ENCODE assay signal across 18 cellular contexts in the genomic region with DNA sequence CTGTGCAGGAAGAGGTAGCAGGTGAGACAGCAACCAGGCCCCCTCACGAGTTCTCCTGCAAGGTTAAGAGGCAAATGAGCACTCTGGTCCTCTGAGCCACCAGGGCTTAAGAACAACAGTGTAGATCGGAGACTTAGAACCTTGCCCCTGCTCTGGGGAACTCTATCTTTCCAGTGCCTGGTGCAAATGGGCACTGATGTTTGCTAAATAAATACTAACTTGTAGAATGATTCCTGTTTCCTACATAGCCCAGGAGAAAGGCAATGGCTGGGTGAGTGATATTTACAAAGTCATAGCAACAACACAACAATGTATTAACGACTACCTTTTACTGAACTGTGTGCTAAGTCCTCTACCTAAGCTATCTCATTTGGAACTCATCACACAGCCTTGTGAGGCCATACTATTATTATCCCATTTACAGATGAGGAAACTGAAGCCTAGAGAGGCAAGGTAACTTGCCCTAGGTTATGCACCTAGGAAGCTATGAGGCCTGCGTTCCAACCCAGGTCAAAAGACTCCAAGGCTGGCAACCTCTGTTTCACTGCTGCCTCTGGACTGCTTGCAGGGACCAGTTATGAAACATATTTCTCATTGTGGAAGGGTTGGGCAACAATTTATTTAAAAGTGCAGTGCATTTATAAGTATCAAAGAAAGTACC. TPM values are rescaled to one million over a fixed set of nuclear protein-coding genes. Genes with fewer than 3 reads are reported as not detected.
DNase-seq lines count a peak whose midpoint lies in the region; ATAC-seq, FAIRE-seq and TF ChIP-seq lines count a peak whose summit lies in the region.
"Had no signal": no experiment of that assay in that cellular context is flagged by ENCODE, and none has a peak within 500 bp of the region (broad histone marks: within the 10 kb centered on the region; RNA-seq: fewer than 3 reads in every experiment).

No MANE protein-coding gene starts in this region.

- ATAC-seq in A549 (no peak), GM18498 (IDR thresholded peaks at IDR 0.05; ENCODE audit: unreplicated experiment) (no peak)
- ATAC-seq: foreskin keratinocyte, GM23338 had no signal

- peak overlapping the region; percentile 44 for H3K4me2 ChIP-seq in A549
- H3K4me2 ChIP-seq: GM23338 had no signal

- TF ChIP-seq RAD21 in A549 (conservative IDR thresholded peaks at IDR 0.05 in 1 of 2, IDR thresholded peaks at IDR 0.05 in 1 of 2) = no peak

- CTCF ChIA-PET in A549 (lab: Yijun Ruan, JAX) = interaction anchor here (0.6 kb wide), 1 partner anchor 103 kb away, joined by 3 read pairs; no protein-coding TSS in a partner anchor

- in situ Hi-C loops in GM13977 (cut with MboI; ENCODE audit: low pct_unique_long_range_greater_than_20kb, low sequenced_read_pairs, unreplicated experiment) = no loop called here

- TF ChIP-seq POLR2A in A549 (IDR thresholded peaks at IDR 0.05; ENCODE audit: low read length) = no peak

- H3K9me3 ChIP-seq in A549 = no peaks in the 10 kb centered on the region
- H3K9me3 ChIP-seq in mucosa of rectum (ENCODE audit: control insufficient read depth in 2 of 2, low read length in 2 of 2) = no peaks in the 10 kb centered on the region

- H3K4me3 ChIP-seq in A549 (no peak overlapping the region), bronchial epithelial cell (ENCODE audit: low read depth, low read length) (no peak overlapping the region), mucosa of rectum (ENCODE audit: low read length in 2 of 2) (peak overlapping the region; percentile 28 to 29)
- H3K4me3 ChIP-seq: GM23338, spleen had no signal

- H3K36me3 ChIP-seq in bronchial epithelial cell (ENCODE audit: control insufficient read depth, insufficient read depth, low read length) = no peaks in the 10 kb centered on the region
- H3K36me3 ChIP-seq in mucosa of rectum (ENCODE audit: control insufficient read depth in 2 of 2, insufficient read depth in 2 of 2, low read length in 2 of 2) = no peaks in the 10 kb centered on the region
- H3K36me3 ChIP-seq: spleen had no signal

- H3K27ac ChIP-seq in A549 (peak overlapping the region in 1 of 2 experiments; percentile 56; a peak in 2 of 6 replicates), mucosa of rectum (ENCODE audit: low read depth in 2 of 2, low read length in 2 of 2) (peak overlapping the region; percentile 88 to 91)
- H3K27ac ChIP-seq: foreskin keratinocyte, spleen had no signal

- peak overlapping the region in 1 of 2 donors; percentile 98 for H3K9ac ChIP-seq in mucosa of rectum (ENCODE audit: low read depth in 1 of 2, low read length in 2 of 2)

- no peak for TF ChIP-seq CTCF in A549 (IDR thresholded peaks at IDR 0.05)
- no peak for TF ChIP-seq CTCF in bronchial epithelial cell (IDR thresholded peaks at IDR 0.05; ENCODE audit: insufficient read depth, low read length, severe bottlenecking)
- no peak for TF ChIP-seq CTCF in GM13977 (IDR thresholded peaks at IDR 0.05; ENCODE audit: extremely low read depth, insufficient read depth, missing control alignments)

- FAIRE-seq in A549 (lab: Jason Lieb, UNC) (no peak), bronchial epithelial cell (lab: Jason Lieb, UNC) (peak; percentile 72)
- FAIRE-seq: G401.6, GM19239, HTR-8/SVneo, kidney had no signal

- 44% methylated on average over 4 of the region's 4 CpGs for WGBS in A549 (ENCODE audit: missing lambda C conversion rate)

- no peak for TF ChIP-seq EP300 in A549 (IDR thresholded peaks at IDR 0.05)

- H3K4me1 ChIP-seq in A549 (peaks cover 51% of the 10 kb centered on the region), mucosa of rectum (ENCODE audit: control insufficient read depth in 2 of 2, insufficient read depth in 2 of 2, low read length in 2 of 2) (peaks cover 37 to 44% of the 10 kb centered on the region in 2 donors)

- no peak for DNase-seq in A549 (ENCODE audit: low read depth in 1 of 2, low spot score in 1 of 2)
- peak; percentile 91 for DNase-seq in DMS53 (lab: John Stamatoyannopoulos, UW)
- no peak for DNase-seq in bronchial epithelial cell (ENCODE audit: low read depth)
- no peak for DNase-seq in stimulated activated CD4-positive, alpha-beta T cell treated with anti-CD3 and anti-CD28 coated beads, Interleukin-2, amount 100 ng/mL, for 48 hours
- DNase-seq in GM13977 (ENCODE audit: low spot score) = no peak
- DNase-seq: activated CD4-positive, alpha-beta T cell treated with anti-CD3 and anti-CD28 coated beads, Interleukin-2, amount 10 ng/mL, durations not matched to agents 24 days and 14 days; foreskin keratinocyte; kidney; NCI-H345; spleen; substantia nigra had no signal

- no peaks in the 10 kb centered on the region for H3K27me3 ChIP-seq in bronchial epithelial cell (ENCODE audit: control insufficient read depth, insufficient read depth, low read length)
- peaks cover 0 to 2% of the 10 kb centered on the region in 2 donors for H3K27me3 ChIP-seq in mucosa of rectum (ENCODE audit: control insufficient read depth in 2 of 2, insufficient read depth in 2 of 2, low read length in 2 of 2)
- H3K27me3 ChIP-seq: foreskin keratinocyte had no signal

- POLR2A ChIA-PET in A549 (lab: Yijun Ruan, JAX) = no interaction called here

TF ChIP-seq in A549, 52 proteins besides CTCF, POLR2A, EP300 and RAD21:
- TF ChIP-seq JUNB (IDR thresholded peaks at IDR 0.05) (no peak), TFCP2L1 (CRISPR knock-in tag; IDR thresholded peaks at IDR 0.05) (no peak), HOXB5 (CRISPR knock-in tag; IDR thresholded peaks at IDR 0.05) (no peak), ZSCAN20 (CRISPR knock-in tag; IDR thresholded peaks at IDR 0.05) (no peak), CBX2 (IDR thresholded peaks at IDR 0.05; ENCODE audit: borderline replicate concordance, low read depth) (no peak), ZC3H11A (IDR thresholded peaks at IDR 0.05) (no peak), KDM5A (IDR thresholded peaks at IDR 0.05) (no peak), GATA3 (IDR thresholded peaks at IDR 0.05; ENCODE audit: borderline replicate concordance) (no peak), CEBPB (IDR thresholded peaks at IDR 0.05) (no peak), FOSL2 (IDR thresholded peaks at IDR 0.05) (no peak), FOSL2 (CRISPR knock-in tag; IDR thresholded peaks at IDR 0.05) (no peak), ZNF302 (CRISPR knock-in tag; IDR thresholded peaks at IDR 0.05) (no peak), PHF8 (IDR thresholded peaks at IDR 0.05; ENCODE audit: borderline replicate concordance, low read depth) (no peak), HOXB13 (CRISPR knock-in tag; IDR thresholded peaks at IDR 0.05; ENCODE audit: low read depth) (no peak), RNF2 (IDR thresholded peaks at IDR 0.05; ENCODE audit: borderline replicate concordance, low read depth) (no peak), KDM1A (IDR thresholded peaks at IDR 0.05; ENCODE audit: low read depth) (no peak), TP53 (CRISPR knock-in tag; IDR thresholded peaks at IDR 0.05) (no peak)
- TF ChIP-seq, protein P1, sequence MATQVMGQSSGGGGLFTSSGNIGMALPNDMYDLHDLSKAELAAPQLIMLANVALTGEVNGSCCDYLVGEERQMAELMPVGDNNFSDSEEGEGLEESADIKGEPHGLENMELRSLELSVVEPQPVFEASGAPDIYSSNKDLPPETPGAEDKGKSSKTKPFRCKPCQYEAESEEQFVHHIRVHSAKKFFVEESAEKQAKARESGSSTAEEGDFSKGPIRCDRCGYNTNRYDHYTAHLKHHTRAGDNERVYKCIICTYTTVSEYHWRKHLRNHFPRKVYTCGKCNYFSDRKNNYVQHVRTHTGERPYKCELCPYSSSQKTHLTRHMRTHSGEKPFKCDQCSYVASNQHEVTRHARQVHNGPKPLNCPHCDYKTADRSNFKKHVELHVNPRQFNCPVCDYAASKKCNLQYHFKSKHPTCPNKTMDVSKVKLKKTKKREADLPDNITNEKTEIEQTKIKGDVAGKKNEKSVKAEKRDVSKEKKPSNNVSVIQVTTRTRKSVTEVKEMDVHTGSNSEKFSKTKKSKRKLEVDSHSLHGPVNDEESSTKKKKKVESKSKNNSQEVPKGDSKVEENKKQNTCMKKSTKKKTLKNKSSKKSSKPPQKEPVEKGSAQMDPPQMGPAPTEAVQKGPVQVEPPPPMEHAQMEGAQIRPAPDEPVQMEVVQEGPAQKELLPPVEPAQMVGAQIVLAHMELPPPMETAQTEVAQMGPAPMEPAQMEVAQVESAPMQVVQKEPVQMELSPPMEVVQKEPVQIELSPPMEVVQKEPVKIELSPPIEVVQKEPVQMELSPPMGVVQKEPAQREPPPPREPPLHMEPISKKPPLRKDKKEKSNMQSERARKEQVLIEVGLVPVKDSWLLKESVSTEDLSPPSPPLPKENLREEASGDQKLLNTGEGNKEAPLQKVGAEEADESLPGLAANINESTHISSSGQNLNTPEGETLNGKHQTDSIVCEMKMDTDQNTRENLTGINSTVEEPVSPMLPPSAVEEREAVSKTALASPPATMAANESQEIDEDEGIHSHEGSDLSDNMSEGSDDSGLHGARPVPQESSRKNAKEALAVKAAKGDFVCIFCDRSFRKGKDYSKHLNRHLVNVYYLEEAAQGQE (IDR thresholded peaks at IDR 0.05) = no peak
- TF ChIP-seq, protein P2, sequence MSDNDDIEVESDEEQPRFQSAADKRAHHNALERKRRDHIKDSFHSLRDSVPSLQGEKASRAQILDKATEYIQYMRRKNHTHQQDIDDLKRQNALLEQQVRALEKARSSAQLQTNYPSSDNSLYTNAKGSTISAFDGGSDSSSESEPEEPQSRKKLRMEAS (IDR thresholded peaks at IDR 0.05) = no peak
- TF ChIP-seq, protein P3, sequence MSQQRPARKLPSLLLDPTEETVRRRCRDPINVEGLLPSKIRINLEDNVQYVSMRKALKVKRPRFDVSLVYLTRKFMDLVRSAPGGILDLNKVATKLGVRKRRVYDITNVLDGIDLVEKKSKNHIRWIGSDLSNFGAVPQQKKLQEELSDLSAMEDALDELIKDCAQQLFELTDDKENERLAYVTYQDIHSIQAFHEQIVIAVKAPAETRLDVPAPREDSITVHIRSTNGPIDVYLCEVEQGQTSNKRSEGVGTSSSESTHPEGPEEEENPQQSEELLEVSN (IDR thresholded peaks at IDR 0.05; ENCODE audit: borderline replicate concordance, low read depth) = no peak
- TF ChIP-seq, protein P4, sequence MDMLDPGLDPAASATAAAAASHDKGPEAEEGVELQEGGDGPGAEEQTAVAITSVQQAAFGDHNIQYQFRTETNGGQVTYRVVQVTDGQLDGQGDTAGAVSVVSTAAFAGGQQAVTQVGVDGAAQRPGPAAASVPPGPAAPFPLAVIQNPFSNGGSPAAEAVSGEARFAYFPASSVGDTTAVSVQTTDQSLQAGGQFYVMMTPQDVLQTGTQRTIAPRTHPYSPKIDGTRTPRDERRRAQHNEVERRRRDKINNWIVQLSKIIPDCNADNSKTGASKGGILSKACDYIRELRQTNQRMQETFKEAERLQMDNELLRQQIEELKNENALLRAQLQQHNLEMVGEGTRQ (IDR thresholded peaks at IDR 0.05) = no peak

RNA-seq across cellular contexts. Expression of a gene that starts 4.3 kb away (rescaled TPM):
- 23.4 and 23.7 TPM in 2 replicates for polyA plus RNA-seq in A549 (2011; rRNA removed)
- polyA plus RNA-seq in A549 (2012; cell fraction: cytosol; rRNA removed) = 5.2 and 6.4 TPM in 2 replicates
- 5.4 and 6.7 TPM in 2 replicates for polyA plus RNA-seq in A549 (2012; cell fraction: nucleus; rRNA removed)
- polyA plus RNA-seq in A549 (2017; fragmentation: RNase III; extraction: RNeasy Plus Mini Kit Qiagen cat#74134 plus additional on column Dnase treatment) = 7.1 to 8.8 TPM (median 7.1 TPM) in 3 replicates
- 20.1 TPM in 2 replicates for polyA minus RNA-seq in A549 (2011; rRNA and poly(A)+ RNA removed)
- 20.8 and 32.1 TPM in 2 replicates for total RNA-seq in bronchial epithelial cell
- total RNA-seq: activated CD4-positive, alpha-beta T cell treated with anti-CD3 and anti-CD28 coated beads, Interleukin-2, amount 10 ng/mL, durations not matched to agents 24 days and 14 days had no signal
- polyA plus RNA-seq: neural cell had no signal

Comparison
In these comparisons a context has a peak if more than half of its experiments do, and no peak if none do; other contexts are left out.
1. H3K4me3 ChIP-seq: peak in mucosa of rectum (2 of 2); none in A549 (single experiment) and bronchial epithelial cell (single experiment).